12 cellular contexts compared by ENCODE assay signal in the genomic region with DNA sequence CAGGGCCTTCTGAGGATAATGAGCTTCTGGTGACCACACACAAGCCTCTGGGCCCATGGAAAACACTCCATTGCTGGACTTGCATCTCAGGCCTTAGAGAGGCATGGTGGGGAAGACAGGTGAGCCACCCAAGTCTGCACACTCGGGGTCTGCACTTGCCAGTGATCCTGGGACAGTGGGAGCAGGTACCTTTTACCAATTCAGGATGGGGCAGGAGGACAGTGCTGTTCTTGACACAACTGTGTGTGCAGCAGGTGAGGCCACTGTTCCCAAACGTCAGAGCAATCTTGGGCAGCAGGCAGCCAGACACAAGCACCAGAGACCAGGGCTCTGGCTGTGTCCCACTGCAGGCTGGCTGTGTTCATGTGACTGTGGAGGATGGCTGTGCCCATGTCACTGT.
"Had no signal": no experiment of that assay in that cellular context is flagged by ENCODE, and none has a peak within 500 bp of the region (broad histone marks: within the 10 kb centered on the region; RNA-seq: fewer than 3 reads in every experiment).

No MANE protein-coding gene starts in this region.

- H3K36me3 ChIP-seq: colonic mucosa, esophagus squamous epithelium had no signal

- H3K27ac ChIP-seq: colonic mucosa, esophagus squamous epithelium, SK-N-MC had no signal

- DNase-seq: activated gamma-delta T cell; caudate nucleus; colonic mucosa; esophagus squamous epithelium; hippocampal formation; mesenchymal stem cell; stimulated activated CD4-positive, alpha-beta T cell treated with anti-CD3 and anti-CD28 coated beads, Interleukin-4, amount 100 ng/mL, for 24 hours; stimulated activated naive CD8-positive, alpha-beta T cell treated with anti-CD3 and anti-CD28 coated beads, Interleukin-15, Interleukin-2, amounts not matched to agents 100 U/mL and 50 U/mL, for 24 hours; T-helper 9 cell had no signal

- H3K27me3 ChIP-seq: colonic mucosa had no signal

- H3K4me3 ChIP-seq: colonic mucosa, esophagus squamous epithelium, SK-N-MC had no signal

- ATAC-seq: activated naive CD4-positive, alpha-beta T cell treated with anti-CD3 and anti-CD28 coated beads, Interleukin-2, amount 50 U/mL, for 72 hours; stimulated activated naive CD8-positive, alpha-beta T cell treated with anti-CD3 and anti-CD28 coated beads, Interleukin-15, Interleukin-2, amounts not matched to agents 100 U/mL and 50 U/mL, for 24 hours; T-cell had no signal

- H3K9me3 ChIP-seq: colonic mucosa, esophagus squamous epithelium had no signal

- H3K4me1 ChIP-seq: colonic mucosa had no signal
